Comparison of ENCODE assay signal across 26 cellular contexts in genomic region chr2:96949701-96950350, GRCh38. TPM values are rescaled to one million over a fixed set of nuclear protein-coding genes. Genes with fewer than 3 reads are reported as not detected.
A peak's percentile ranks its signal among the peaks of the same experiment; 100 is the strongest.
DNase-seq lines count a peak whose midpoint lies in the region; ATAC-seq, FAIRE-seq and TF ChIP-seq lines count a peak whose summit lies in the region.
"Had no signal": no experiment of that assay in that cellular context is flagged by ENCODE, and none has a peak within 500 bp of the region (broad histone marks: within the 10 kb centered on the region; RNA-seq: fewer than 3 reads in every experiment).

No MANE protein-coding gene starts in this region.

- H3K4me1 Mint-ChIP-seq in mesothelial cell of epicardium, result peaks cover 61% of the 10 kb centered on the region

- no peak for FAIRE-seq in kidney (lab: Jason Lieb, UNC)

- H3K4me3 Mint-ChIP-seq in mesothelial cell of epicardium, result no peak overlapping the region
- H3K4me3 Mint-ChIP-seq: activated T-cell treated with anti-CD3 and anti-CD28 coated beads, Interleukin-2, amount 50 U/mL, for 24 hours; stimulated activated naive CD8-positive, alpha-beta T cell treated with anti-CD3 and anti-CD28 coated beads, Interleukin-15, Interleukin-2, amounts not matched to agents 100 ng/mL and 50 ng/mL, for 24 hours had no signal

- WGBS in heart right ventricle, 2 donors, result 91 to 94% methylated on average over 17 of the region's 17 CpGs

- H3K27me3 Mint-ChIP-seq in mesothelial cell of epicardium (ENCODE audit: low read depth), result no peaks in the 10 kb centered on the region
- H3K27me3 Mint-ChIP-seq: activated T-cell treated with anti-CD3 and anti-CD28 coated beads, Interleukin-2, amount 50 U/mL, for 24 hours; naive thymus-derived CD8-positive, alpha-beta T cell; stimulated activated naive CD8-positive, alpha-beta T cell treated with anti-CD3 and anti-CD28 coated beads, Interleukin-15, Interleukin-2, amounts not matched to agents 100 ng/mL and 50 ng/mL, for 24 hours had no signal

- DNase-seq in Right ventricle myocardium superior (peak; percentile 20), heart right ventricle (no peak), posterior vena cava (ENCODE audit: low spot score) (peak; percentile 64), uterus (no peak), mesothelial cell of epicardium (ENCODE audit: low spot score in 2 of 2, unreplicated experiment in 2 of 2) (no peak), kidney (no peak)
- DNase-seq: activated naive CD4-positive, alpha-beta T cell; activated T-cell treated with anti-CD3 and anti-CD28 coated beads, Interleukin-2, amount 50 U/mL, for 24 hours; AML-193; dermis blood vessel endothelial cell; GOT3; left colon; mesendoderm; NCI-H146; NCI-H510A; stimulated activated CD4-positive, alpha-beta T cell treated with anti-CD3 and anti-CD28 coated beads, Interleukin-15, amount 100 ng/mL, for 24 hours; T-helper 1 cell; upper lobe of right lung had no signal

- H3K27ac ChIP-seq in heart right ventricle (no peak overlapping the region), layer of hippocampus (ENCODE audit: low read depth, low read length) (peak overlapping the region; percentile 96), uterus (peak overlapping the region; percentile 79 to 89), kidney (ENCODE audit: low read depth in 2 of 2, low read length in 2 of 2) (no peak overlapping the region)
- H3K27ac ChIP-seq: upper lobe of right lung had no signal

- H3K36me3 Mint-ChIP-seq in mesothelial cell of epicardium, result no peaks in the 10 kb centered on the region
- H3K36me3 Mint-ChIP-seq: naive thymus-derived CD8-positive, alpha-beta T cell had no signal

- H3K9me3 Mint-ChIP-seq in mesothelial cell of epicardium, result no peaks in the 10 kb centered on the region
- H3K9me3 Mint-ChIP-seq: activated T-cell treated with anti-CD3 and anti-CD28 coated beads, Interleukin-2, amount 50 U/mL, for 24 hours; naive thymus-derived CD8-positive, alpha-beta T cell; stimulated activated naive CD8-positive, alpha-beta T cell treated with anti-CD3 and anti-CD28 coated beads, Interleukin-15, Interleukin-2, amounts not matched to agents 100 ng/mL and 50 ng/mL, for 24 hours had no signal

- ATAC-seq in Right ventricle myocardium superior (ENCODE audit: poor library complexity) (no peak), heart right ventricle (no peak), HG02642 (IDR thresholded peaks at IDR 0.05; ENCODE audit: poor library complexity, unreplicated experiment) (no peak)
- ATAC-seq: left colon; naive thymus-derived CD8-positive, alpha-beta T cell; upper lobe of right lung had no signal

- no peak overlapping the region for H3K9ac ChIP-seq in kidney (ENCODE audit: low read length in 2 of 2)

- H3K36me3 ChIP-seq in heart right ventricle, result no peaks in the 10 kb centered on the region
- no peaks in the 10 kb centered on the region for H3K36me3 ChIP-seq in uterus
- no peaks in the 10 kb centered on the region for H3K36me3 ChIP-seq in kidney (ENCODE audit: control insufficient read depth in 1 of 2, insufficient read depth in 2 of 2, low read length in 2 of 2)
- H3K36me3 ChIP-seq: ovary, Peyer's patch, upper lobe of right lung had no signal

- intact Hi-C loops in Right ventricle myocardium superior (cut with DNase I), result loop anchor here (2.0 to 5.0 kb wide), 2 partner anchors 43 to 91 kb away; partner anchors contain the start of gene ANKRD39
- intact Hi-C loops in heart right ventricle (cut with DNase I), result loop anchor here in 9 of 10 donors (2.0 to 5.0 kb wide), 6 partner anchors 33 to 93 kb away; partner anchors contain the start of genes ANKRD39 (in 5 of the 9) and SEMA4C (in 1 of the 9)
- intact Hi-C loops in posterior vena cava (cut with DNase I), result loop anchor here (2.0 to 10.0 kb wide), 5 partner anchors 43 to 215 kb away; partner anchors contain the start of gene ANKRD39 (in 1 of the 2)
- intact Hi-C loops in uterus (cut with DNase I; ENCODE audit: low total_unique reads), result loop anchor here (5.0 kb wide), 2 partner anchors 38 to 93 kb away; partner anchors contain the start of gene ANKRD39
- intact Hi-C loops in kidney (cut with DNase I), result no loop called here

- no peaks in the 10 kb centered on the region for H3K9me3 ChIP-seq in heart right ventricle
- H3K9me3 ChIP-seq in uterus, result no peaks in the 10 kb centered on the region
- H3K9me3 ChIP-seq in kidney (ENCODE audit: control insufficient read depth in 1 of 2, low read length in 2 of 2), result no peaks in the 10 kb centered on the region
- H3K9me3 ChIP-seq: ovary, Peyer's patch, upper lobe of right lung had no signal

- TF ChIP-seq CTCF in heart right ventricle (IDR thresholded peaks at IDR 0.05) (no peak), uterus (IDR thresholded peaks at IDR 0.05) (no peak), mesothelial cell of epicardium (IDR thresholded peaks at IDR 0.05; ENCODE audit: unreplicated experiment) (no peak), kidney (IDR thresholded peaks at IDR 0.05; ENCODE audit: borderline replicate concordance, extremely low read depth, insufficient read depth) (no peak)

- peaks cover 13 to 43% (median 33%) of the 10 kb centered on the region in 9 donors for H3K4me1 ChIP-seq in heart right ventricle
- H3K4me1 ChIP-seq in uterus, result peaks cover 28 to 32% of the 10 kb centered on the region in 2 donors
- H3K4me1 ChIP-seq in kidney (ENCODE audit: control insufficient read depth in 1 of 2, insufficient read depth in 1 of 2, low read depth in 1 of 2, low read length in 2 of 2), result peaks cover 0 to 13% of the 10 kb centered on the region in 2 donors

- no peak for TF ChIP-seq POLR2A in uterus (IDR thresholded peaks at IDR 0.05)

- H3K27me3 ChIP-seq in heart right ventricle (peaks cover 0 to 9% (median 0%) of the 10 kb centered on the region in 7 donors), layer of hippocampus (ENCODE audit: control insufficient read depth, insufficient read depth, low read length) (no peaks in the 10 kb centered on the region), uterus (no peaks in the 10 kb centered on the region)
- H3K27me3 ChIP-seq: ovary, Peyer's patch, upper lobe of right lung had no signal

- no peak overlapping the region for H3K27ac Mint-ChIP-seq in mesothelial cell of epicardium
- H3K27ac Mint-ChIP-seq: activated T-cell treated with anti-CD3 and anti-CD28 coated beads, Interleukin-2, amount 50 U/mL, for 24 hours; naive thymus-derived CD8-positive, alpha-beta T cell; stimulated activated naive CD8-positive, alpha-beta T cell treated with anti-CD3 and anti-CD28 coated beads, Interleukin-15, Interleukin-2, amounts not matched to agents 100 ng/mL and 50 ng/mL, for 24 hours had no signal

- no peak overlapping the region for H3K4me3 ChIP-seq in heart right ventricle
- no peak overlapping the region for H3K4me3 ChIP-seq in uterus
- no peak overlapping the region for H3K4me3 ChIP-seq in kidney (ENCODE audit: low read length in 2 of 2)
- H3K4me3 ChIP-seq: ovary, Peyer's patch, upper lobe of right lung had no signal

RNA-seq across cellular contexts. Expression of gene FAM178B, which starts 36.6 kb away (rescaled TPM):
- total RNA-seq in Right ventricle myocardium superior (1.2 TPM), heart right ventricle (1 to 10 TPM in 2 of 10 donors, under 1 TPM in 7, not detected in 1; 0.30 to 1.3 (median 0.47) TPM), posterior vena cava (1 to 10 TPM in 1 of 2 donors, under 1 TPM in 1; 0.38 to 1.2 TPM), uterus (1 to 10 TPM in 1 of 4 donors, not detected in 3; 2.2 TPM), mesothelial cell of epicardium (1.1 to 1.6 TPM (median 1.5 TPM) in 3 replicates), kidney (0.44 TPM)
- polyA plus RNA-seq in heart right ventricle (under 1 TPM; 0.30 to 0.80 TPM), kidney (ENCODE audit: insufficient read depth, low read depth, low replicate concordance) (not detected)
- total RNA-seq: A172, dermis blood vessel endothelial cell, fibroblast of lung, Peyer's patch had no signal
- polyA plus RNA-seq: fibroblast of lung had no signal

Comparison
In these comparisons a context has a peak if more than half of its experiments do, and no peak if none do; other contexts are left out.
1. DNase-seq: peak in Right ventricle myocardium superior (single experiment) and posterior vena cava (single experiment); none in heart right ventricle (0 of 2), uterus (0 of 2), mesothelial cell of epicardium (0 of 2) and kidney (single experiment).
2. H3K27ac ChIP-seq: peak in layer of hippocampus (single experiment) and uterus (2 of 2); none in heart right ventricle (0 of 10) and kidney (0 of 2).